In genomic region chr17:41326173-41327145, GRCh38 we compare ENCODE assay signal across 30 cellular contexts. TPM values are rescaled to one million over a fixed set of nuclear protein-coding genes. Genes with fewer than 3 reads are reported as not detected.
DNase-seq lines count a peak whose midpoint lies in the region; ATAC-seq and TF ChIP-seq lines count a peak whose summit lies in the region.
"Had no signal": no experiment of that assay in that cellular context is flagged by ENCODE, and none has a peak within 500 bp of the region (broad histone marks: within the 10 kb centered on the region; RNA-seq: fewer than 3 reads in every experiment).

No MANE protein-coding gene starts in this region.

- no peak overlapping the region for H4K5ac ChIP-seq in IMR-90 (ENCODE audit: low read depth, low read length)

- H3K79me1 ChIP-seq in IMR-90 (ENCODE audit: low read depth in 1 of 2, low read length in 2 of 2) (no peaks in the 10 kb centered on the region), neuronal stem cell (ENCODE audit: low read depth, low read length) (no peaks in the 10 kb centered on the region)

- H3K36me3 ChIP-seq in IMR-90 (ENCODE audit: control insufficient read depth, insufficient read depth, low read length) (no peaks in the 10 kb centered on the region), neuronal stem cell (replicated peaks in 1 of 2; ENCODE audit: control insufficient read depth in 2 of 2, insufficient read depth in 2 of 2, low read length in 2 of 2) (no peaks in the 10 kb centered on the region), lower lobe of right lung (no peaks in the 10 kb centered on the region)
- H3K36me3 ChIP-seq: brain microvascular endothelial cell, HAP-1, heart left ventricle, spleen, WERI-Rb-1 had no signal

- intact Hi-C loops in IMR-90 (cut with micrococcal nuclease): no loop called here
- intact Hi-C loops in lower lobe of right lung (cut with DNase I): no loop called here

- H3K4me1 Mint-ChIP-seq in activated CD8-positive, alpha-beta memory T cell treated with anti-CD3 and anti-CD28 coated beads, Interleukin-2, amount 10 ng/mL, durations not matched to agents 7 days and 5 days: peaks cover 5% of the 10 kb centered on the region

- H3K4me2 ChIP-seq in IMR-90 (ENCODE audit: low read depth, low read length) (no peak overlapping the region), neuronal stem cell (ENCODE audit: insufficient read depth, low read length, poor library complexity, severe bottlenecking) (no peak overlapping the region)
- H3K4me2 ChIP-seq: SK-N-SH had no signal

- no peak overlapping the region for H3K56ac ChIP-seq in IMR-90 (ENCODE audit: extremely low read depth, insufficient read depth, low read length)

- no peaks in the 10 kb centered on the region for H3K27me3 Mint-ChIP-seq in activated CD8-positive, alpha-beta memory T cell treated with anti-CD3 and anti-CD28 coated beads, Interleukin-2, amount 10 ng/mL, durations not matched to agents 7 days and 5 days
- H3K27me3 Mint-ChIP-seq: activated CD4-positive, alpha-beta T cell treated with anti-CD3 and anti-CD28 coated beads, Interleukin-2, amount 10 ng/mL, durations not matched to agents 24 days and 14 days; type B pancreatic cell had no signal

- H2AK5ac ChIP-seq in IMR-90 (ENCODE audit: low read depth, low read length) (peak overlapping the region; percentile 62; the same call in 1 of the 2 replicates), neuronal stem cell (ENCODE audit: low read depth, low read length) (peak overlapping the region; percentile 96)

- H3K14ac ChIP-seq in IMR-90 (replicated peaks; ENCODE audit: low read depth, low read length) (no peak overlapping the region), neuronal stem cell (ENCODE audit: low read length) (peak overlapping the region; percentile 31)

- DNase-seq in activated CD8-positive, alpha-beta memory T cell treated with anti-CD3 and anti-CD28 coated beads, Interleukin-2, amount 10 ng/mL, durations not matched to agents 7 days and 5 days: peak; percentile 38
- no peak for DNase-seq in activated CD8-positive, alpha-beta memory T cell treated with anti-CD3 and anti-CD28 coated beads, Interleukin-2, amount 50 U/mL, for 4 hours
- no peak for DNase-seq in IMR-90
- peak; percentile 31 for DNase-seq in activated effector memory CD4-positive, alpha-beta T cell treated with Interleukin-2 at 50 U/mL for 16 hours
- DNase-seq in neuronal stem cell (ENCODE audit: low spot score): no peak
- no peak for DNase-seq in dedifferentiated amniotic fluid mesenchymal stem cell (ENCODE audit: extremely low spot score)
- DNase-seq in lower lobe of right lung: no peak
- no peak for DNase-seq in OCI-M1 (lab: John Stamatoyannopoulos, UW)
- DNase-seq: activated CD4-positive, alpha-beta T cell treated with anti-CD3 and anti-CD28 coated beads, Interleukin-2, amount 10 ng/mL, durations not matched to agents 24 days and 14 days; activated gamma-delta T cell treated with Interleukin-2 at 50 U/mL for 16 hours; amniotic stem cell; brain microvascular endothelial cell; DND-41; heart left ventricle; kidney glomerular epithelial cell; NCI-H510A; SK-N-SH; spleen; WERI-Rb-1 had no signal

- H2BK120ac ChIP-seq in IMR-90 (ENCODE audit: low read depth, low read length) (peak overlapping the region; percentile 88), neuronal stem cell (ENCODE audit: low read depth, low read length) (no peak overlapping the region)

- H3K9me3 ChIP-seq in IMR-90 (ENCODE audit: control insufficient read depth, insufficient read depth, low read length): no peaks in the 10 kb centered on the region
- no peaks in the 10 kb centered on the region for H3K9me3 ChIP-seq in neuronal stem cell (replicated peaks in 1 of 2; ENCODE audit: control insufficient read depth in 2 of 2, insufficient read depth in 1 of 2, low read depth in 1 of 2, low read length in 2 of 2)
- no peaks in the 10 kb centered on the region for H3K9me3 ChIP-seq in lower lobe of right lung
- H3K9me3 ChIP-seq: HAP-1, heart left ventricle, SK-N-SH, spleen had no signal

- H3K18ac ChIP-seq in IMR-90 (ENCODE audit: low read depth, low read length) (no peak overlapping the region), neuronal stem cell (ENCODE audit: low read length) (peak overlapping the region; percentile 69)

- peak overlapping the region; percentile 42; the same call in 1 of the 2 replicates for H2BK20ac ChIP-seq in IMR-90 (ENCODE audit: low read depth, low read length)

- H3K27ac Mint-ChIP-seq in activated CD8-positive, alpha-beta memory T cell treated with anti-CD3 and anti-CD28 coated beads, Interleukin-2, amount 10 ng/mL, durations not matched to agents 7 days and 5 days: no peak overlapping the region
- H3K27ac Mint-ChIP-seq: activated CD4-positive, alpha-beta T cell treated with anti-CD3 and anti-CD28 coated beads, Interleukin-2, amount 10 ng/mL, durations not matched to agents 24 days and 14 days; T-helper 2 cell treated with Interferon-gamma antibody and Interleukin-4, amounts not matched to agents 5 μg/mL and 100 μg/mL, for 36 hours; type B pancreatic cell had no signal

- H2BK5ac ChIP-seq in IMR-90 (ENCODE audit: low read depth, low read length, poor library complexity, severe bottlenecking): peak overlapping the region; percentile 6
- peak overlapping the region; percentile 43 for H2BK5ac ChIP-seq in neuronal stem cell (ENCODE audit: low read length)

- H2AFZ ChIP-seq in IMR-90 (replicated peaks; ENCODE audit: low read length, poor library complexity): no peak overlapping the region
- H2AFZ ChIP-seq in neuronal stem cell (ENCODE audit: low read length): no peak overlapping the region
- H2AFZ ChIP-seq: parathyroid adenoma had no signal

- no peak for TF ChIP-seq CTCF in IMR-90 (conservative IDR thresholded peaks at IDR 0.05; ENCODE audit: low read depth, low read length)
- TF ChIP-seq CTCF in lower lobe of right lung (IDR thresholded peaks at IDR 0.05): no peak

- H3K27me3 ChIP-seq in IMR-90 (ENCODE audit: control insufficient read depth, insufficient read depth, low read length) (no peaks in the 10 kb centered on the region), neuronal stem cell (ENCODE audit: control insufficient read depth in 3 of 3, insufficient read depth in 3 of 3, low read depth in 1 of 3, low read length in 3 of 3) (no peaks in the 10 kb centered on the region), lower lobe of right lung (ENCODE audit: low read depth) (no peaks in the 10 kb centered on the region)
- H3K27me3 ChIP-seq: brain microvascular endothelial cell, spleen had no signal

- TF ChIP-seq RAD21 in IMR-90 (IDR thresholded peaks at IDR 0.05; ENCODE audit: low read length): no peak

- peak overlapping the region; percentile 63 for H4K91ac ChIP-seq in IMR-90 (ENCODE audit: insufficient read depth, low read depth, low read length)
- no peak overlapping the region for H4K91ac ChIP-seq in neuronal stem cell (ENCODE audit: low read depth, low read length, poor library complexity)

- TF ChIP-seq POLR2A in IMR-90 (IDR thresholded peaks at IDR 0.05; ENCODE audit: low read depth, low read length): no peak

- CTCF ChIA-PET in activated CD8-positive, alpha-beta memory T cell treated with anti-CD3 and anti-CD28 coated beads, Interleukin-2, amount 10 ng/mL, durations not matched to agents 7 days and 5 days (lab: Charles Lee): no interaction called here
- CTCF ChIA-PET in IMR-90 (lab: Yijun Ruan, JAX): no interaction called here

- POLR2A ChIA-PET in IMR-90 (lab: Charles Lee; ENCODE audit: unreplicated experiment): no interaction called here

- H4K8ac ChIP-seq in IMR-90 (ENCODE audit: low read depth in 2 of 2, low read length in 2 of 2) (peak overlapping the region in 1 of 2 experiments; percentile 50; a peak in 3 of 4 replicates), neuronal stem cell (ENCODE audit: low read depth, low read length) (no peak overlapping the region)

- BruUV-seq in IMR-90 (replicated peaks; lab: Mats Ljungman, UMichigan): no TSS peak

- H3K4me3 Mint-ChIP-seq in activated CD8-positive, alpha-beta memory T cell treated with anti-CD3 and anti-CD28 coated beads, Interleukin-2, amount 10 ng/mL, durations not matched to agents 7 days and 5 days: no peak overlapping the region
- H3K4me3 Mint-ChIP-seq: activated CD4-positive, alpha-beta T cell treated with anti-CD3 and anti-CD28 coated beads, Interleukin-2, amount 10 ng/mL, durations not matched to agents 24 days and 14 days; T-helper 2 cell treated with Interferon-gamma antibody and Interleukin-4, amounts not matched to agents 5 μg/mL and 100 μg/mL, for 36 hours; type B pancreatic cell had no signal

- H3K27ac ChIP-seq in IMR-90 (ENCODE audit: insufficient read depth, low read length) (no peak overlapping the region), neuronal stem cell (replicated peaks; ENCODE audit: low read length) (no peak overlapping the region), lower lobe of right lung (no peak overlapping the region)
- H3K27ac ChIP-seq: brain microvascular endothelial cell, heart left ventricle, parathyroid adenoma, spleen, WERI-Rb-1 had no signal

- dilution Hi-C loops in IMR-90 (cut with HindIII; ENCODE audit: low sequenced_read_pairs, unreplicated experiment): no loop called here

- no peaks in the 10 kb centered on the region for H4K20me1 ChIP-seq in IMR-90 (ENCODE audit: insufficient read depth, low read length)

- no peak overlapping the region for H3K4me3 ChIP-seq in IMR-90 (ENCODE audit: insufficient read depth, low read depth, low read length)
- H3K4me3 ChIP-seq in neuronal stem cell (ENCODE audit: low read length in 2 of 2): no peak overlapping the region
- no peak overlapping the region for H3K4me3 ChIP-seq in lower lobe of right lung
- H3K4me3 ChIP-seq: HAP-1, heart left ventricle, lung, spleen had no signal

- peak overlapping the region; percentile 87 for H2BK12ac ChIP-seq in neuronal stem cell (ENCODE audit: low read length)

- no peaks in the 10 kb centered on the region for H3K36me3 Mint-ChIP-seq in activated CD8-positive, alpha-beta memory T cell treated with anti-CD3 and anti-CD28 coated beads, Interleukin-2, amount 10 ng/mL, durations not matched to agents 7 days and 5 days
- H3K36me3 Mint-ChIP-seq: type B pancreatic cell had no signal

- ATAC-seq in activated CD8-positive, alpha-beta memory T cell treated with anti-CD3 and anti-CD28 coated beads, Interleukin-2, amount 10 ng/mL, durations not matched to agents 7 days and 5 days: no peak
- ATAC-seq in IMR-90 (ENCODE audit: low read depth) (no peak), lower lobe of right lung (no peak)
- ATAC-seq: heart left ventricle had no signal

- no peaks in the 10 kb centered on the region for H3K9me3 Mint-ChIP-seq in activated CD8-positive, alpha-beta memory T cell treated with anti-CD3 and anti-CD28 coated beads, Interleukin-2, amount 10 ng/mL, durations not matched to agents 7 days and 5 days (ENCODE audit: low read depth)
- H3K9me3 Mint-ChIP-seq: activated CD4-positive, alpha-beta T cell treated with anti-CD3 and anti-CD28 coated beads, Interleukin-2, amount 10 ng/mL, durations not matched to agents 24 days and 14 days; T-helper 2 cell treated with Interferon-gamma antibody and Interleukin-4, amounts not matched to agents 5 μg/mL and 100 μg/mL, for 36 hours; type B pancreatic cell had no signal

- H3K4me1 ChIP-seq in IMR-90 (ENCODE audit: control insufficient read depth, insufficient read depth, low read length): peaks cover 2% of the 10 kb centered on the region
- no peaks in the 10 kb centered on the region for H3K4me1 ChIP-seq in neuronal stem cell (ENCODE audit: control insufficient read depth in 2 of 2, insufficient read depth in 1 of 2, low read depth in 1 of 2, low read length in 2 of 2)
- no peaks in the 10 kb centered on the region for H3K4me1 ChIP-seq in lower lobe of right lung
- H3K4me1 ChIP-seq: HAP-1, heart left ventricle, parathyroid adenoma had no signal

- H3K9ac ChIP-seq in IMR-90 (ENCODE audit: low read depth, low read length) (no peak overlapping the region), neuronal stem cell (ENCODE audit: low read depth, low read length, poor library complexity) (peak overlapping the region; percentile 33)
- H3K9ac ChIP-seq: parathyroid adenoma, SK-N-SH had no signal

- 80% methylated on average over 1 of the region's 18 CpGs; no CpG with 5 or more reads in 1 of the 2 experiments for WGBS in IMR-90 (ENCODE audit: extremely low coverage in 2 of 2, insufficient read length in 1 of 2), 2 experiments
- WGBS in neuronal stem cell (ENCODE audit: extremely low coverage in 2 of 2, insufficient read length in 2 of 2, insufficient replicate concordance in 1 of 2), 2 donors: no CpG with 5 or more reads among the region's 18 CpGs

- H3K9me1 ChIP-seq in IMR-90 (ENCODE audit: insufficient read depth, low read length): peaks cover 3% of the 10 kb centered on the region; the same call in 1 of the 2 replicates

- H3K23ac ChIP-seq in IMR-90 (ENCODE audit: low read depth, low read length): no peak overlapping the region
- no peak overlapping the region for H3K23ac ChIP-seq in neuronal stem cell (ENCODE audit: low read depth, low read length, poor library complexity)

- H2AK9ac ChIP-seq in IMR-90 (replicated peaks; ENCODE audit: low read depth, low read length, poor library complexity): peak overlapping the region; percentile 42

- in situ Hi-C loops in IMR-90 (cut with MboI; ENCODE audit: low sequenced_read_pairs): no loop called here

- H3K4ac ChIP-seq in IMR-90 (ENCODE audit: low read depth, low read length) (peak overlapping the region; percentile 10; the same call in 1 of the 2 replicates), neuronal stem cell (ENCODE audit: low read length) (no peak overlapping the region)

- H2BK15ac ChIP-seq in IMR-90 (ENCODE audit: low read depth, low read length): peak overlapping the region; percentile 56; the same call in 1 of the 3 replicates
- peak overlapping the region; percentile 95 for H2BK15ac ChIP-seq in neuronal stem cell (ENCODE audit: low read length)

RNA-seq across cellular contexts. Expression of gene KRTAP17-1, which starts 10.9 kb away (rescaled TPM):
- not detected for total RNA-seq in activated CD8-positive, alpha-beta memory T cell treated with anti-CD3 and anti-CD28 coated beads, Interleukin-2, amount 10 ng/mL, durations not matched to agents 7 days and 5 days
- total RNA-seq in IMR-90 (2012; rRNA removed): not detected in 2 replicates
- not detected in 2 replicates for polyA plus RNA-seq in IMR-90 (2012; rRNA removed)
- not detected in 2 replicates for polyA plus RNA-seq in IMR-90 (2012; cell fraction: cytosol; rRNA removed)
- not detected in 2 replicates for polyA plus RNA-seq in IMR-90 (2012; cell fraction: nucleus; rRNA removed; ENCODE audit: low replicate concordance)
- not detected for polyA plus RNA-seq in neuronal stem cell (2013, experiment 1 of 2)
- not detected for polyA plus RNA-seq in neuronal stem cell (2013, experiment 2 of 2)
- not detected for total RNA-seq in lower lobe of right lung
- total RNA-seq: A673; activated CD4-positive, alpha-beta T cell treated with anti-CD3 and anti-CD28 coated beads, Interleukin-2, amount 10 ng/mL, durations not matched to agents 24 days and 14 days; fibroblast of villous mesenchyme; heart left ventricle; lung; mucosa of gallbladder; spleen; subcutaneous adipose tissue had no signal
- polyA plus RNA-seq: esophagus, heart left ventricle, lung, neural cell, SK-N-SH, spleen had no signal

RNA-seq across cellular contexts. Expression of gene KRTAP16-1, which starts 17.4 kb away (rescaled TPM):
- not detected for total RNA-seq in activated CD8-positive, alpha-beta memory T cell treated with anti-CD3 and anti-CD28 coated beads, Interleukin-2, amount 10 ng/mL, durations not matched to agents 7 days and 5 days
- not detected in 2 replicates for total RNA-seq in IMR-90 (2012; rRNA removed)
- not detected in 2 replicates for polyA plus RNA-seq in IMR-90 (2012; rRNA removed)
- not detected in 2 replicates for polyA plus RNA-seq in IMR-90 (2012; cell fraction: cytosol; rRNA removed)
- 0.03 TPM in 1 of 2 replicates, not detected in the other for polyA plus RNA-seq in IMR-90 (2012; cell fraction: nucleus; rRNA removed; ENCODE audit: low replicate concordance)
- polyA plus RNA-seq in neuronal stem cell (2013, experiment 1 of 2): not detected
- polyA plus RNA-seq in neuronal stem cell (2013, experiment 2 of 2): not detected
- not detected for total RNA-seq in lower lobe of right lung
- total RNA-seq: A673; activated CD4-positive, alpha-beta T cell treated with anti-CD3 and anti-CD28 coated beads, Interleukin-2, amount 10 ng/mL, durations not matched to agents 24 days and 14 days; fibroblast of villous mesenchyme; heart left ventricle; lung; mucosa of gallbladder; spleen; subcutaneous adipose tissue had no signal
- polyA plus RNA-seq: esophagus, heart left ventricle, lung, neural cell, SK-N-SH, spleen had no signal

RNA-seq across cellular contexts. Expression of gene KRTAP29-1, which starts 23.8 kb away (rescaled TPM):
- total RNA-seq in activated CD8-positive, alpha-beta memory T cell treated with anti-CD3 and anti-CD28 coated beads, Interleukin-2, amount 10 ng/mL, durations not matched to agents 7 days and 5 days: not detected
- total RNA-seq in IMR-90 (2012; rRNA removed): not detected in 2 replicates
- not detected in 2 replicates for polyA plus RNA-seq in IMR-90 (2012; rRNA removed)
- not detected in 2 replicates for polyA plus RNA-seq in IMR-90 (2012; cell fraction: cytosol; rRNA removed)
- 0.07 TPM in 1 of 2 replicates, not detected in the other for polyA plus RNA-seq in IMR-90 (2012; cell fraction: nucleus; rRNA removed; ENCODE audit: low replicate concordance)
- polyA plus RNA-seq in neuronal stem cell (2013, experiment 1 of 2): not detected
- not detected for polyA plus RNA-seq in neuronal stem cell (2013, experiment 2 of 2)
- not detected for total RNA-seq in lower lobe of right lung
- total RNA-seq: A673; activated CD4-positive, alpha-beta T cell treated with anti-CD3 and anti-CD28 coated beads, Interleukin-2, amount 10 ng/mL, durations not matched to agents 24 days and 14 days; fibroblast of villous mesenchyme; heart left ventricle; lung; mucosa of gallbladder; spleen; subcutaneous adipose tissue had no signal
- polyA plus RNA-seq: esophagus, heart left ventricle, lung, neural cell, SK-N-SH, spleen had no signal

RNA-seq across cellular contexts. Expression of gene KRT33A, which starts 24.2 kb away (rescaled TPM):
- total RNA-seq in activated CD8-positive, alpha-beta memory T cell treated with anti-CD3 and anti-CD28 coated beads, Interleukin-2, amount 10 ng/mL, durations not matched to agents 7 days and 5 days: not detected
- total RNA-seq in IMR-90 (2012; rRNA removed) (not detected in 2 replicates), lower lobe of right lung (not detected)
- polyA plus RNA-seq in IMR-90 (2012; rRNA removed): not detected in 2 replicates
- not detected in 2 replicates for polyA plus RNA-seq in IMR-90 (2012; cell fraction: cytosol; rRNA removed)
- polyA plus RNA-seq in IMR-90 (2012; cell fraction: nucleus; rRNA removed; ENCODE audit: low replicate concordance): not detected in 2 replicates
- not detected for polyA plus RNA-seq in neuronal stem cell (2013, experiment 1 of 2)
- polyA plus RNA-seq in neuronal stem cell (2013, experiment 2 of 2): not detected
- total RNA-seq: A673; activated CD4-positive, alpha-beta T cell treated with anti-CD3 and anti-CD28 coated beads, Interleukin-2, amount 10 ng/mL, durations not matched to agents 24 days and 14 days; fibroblast of villous mesenchyme; heart left ventricle; lung; mucosa of gallbladder; spleen; subcutaneous adipose tissue had no signal
- polyA plus RNA-seq: heart left ventricle, lung, neural cell, SK-N-SH, spleen had no signal

RNA-seq across cellular contexts. Expression of gene KRT33B, which starts 43.2 kb away (rescaled TPM):
- not detected for total RNA-seq in activated CD8-positive, alpha-beta memory T cell treated with anti-CD3 and anti-CD28 coated beads, Interleukin-2, amount 10 ng/mL, durations not matched to agents 7 days and 5 days
- total RNA-seq in IMR-90 (2012; rRNA removed): 0.18 and 0.28 TPM in 2 replicates
- 0.14 and 0.22 TPM in 2 replicates for polyA plus RNA-seq in IMR-90 (2012; rRNA removed)
- 0.19 and 0.22 TPM in 2 replicates for polyA plus RNA-seq in IMR-90 (2012; cell fraction: cytosol; rRNA removed)
- 0.25 TPM in 1 of 2 replicates, not detected in the other for polyA plus RNA-seq in IMR-90 (2012; cell fraction: nucleus; rRNA removed; ENCODE audit: low replicate concordance)
- polyA plus RNA-seq in neuronal stem cell (2013, experiment 1 of 2): not detected
- not detected for polyA plus RNA-seq in neuronal stem cell (2013, experiment 2 of 2)
- total RNA-seq in lower lobe of right lung: not detected
- total RNA-seq: A673; activated CD4-positive, alpha-beta T cell treated with anti-CD3 and anti-CD28 coated beads, Interleukin-2, amount 10 ng/mL, durations not matched to agents 24 days and 14 days; heart left ventricle; lung; mucosa of gallbladder; spleen; subcutaneous adipose tissue had no signal
- polyA plus RNA-seq: heart left ventricle, lung, neural cell, spleen had no signal

Comparison
In these comparisons a context has a peak if more than half of its experiments do, and no peak if none do; other contexts are left out.
1. DNase-seq: peak in activated CD8-positive, alpha-beta memory T cell treated with anti-CD3 and anti-CD28 coated beads, Interleukin-2, amount 10 ng/mL, durations not matched to agents 7 days and 5 days (single experiment) and activated effector memory CD4-positive, alpha-beta T cell treated with Interleukin-2 at 50 U/mL for 16 hours (single experiment); none in activated CD8-positive, alpha-beta memory T cell treated with anti-CD3 and anti-CD28 coated beads, Interleukin-2, amount 50 U/mL, for 4 hours (single experiment), IMR-90 (single experiment), neuronal stem cell (single experiment), dedifferentiated amniotic fluid mesenchymal stem cell (single experiment), lower lobe of right lung (single experiment) and OCI-M1 (single experiment).